Comparison of ENCODE assay signal across 22 cellular contexts in genomic region chr2:195645413-195645812, GRCh38. TPM values are rescaled to one million over a fixed set of nuclear protein-coding genes. Genes with fewer than 3 reads are reported as not detected.
DNase-seq lines count a peak whose midpoint lies in the region; ATAC-seq, FAIRE-seq and TF ChIP-seq lines count a peak whose summit lies in the region.
"Had no signal": no experiment of that assay in that cellular context is flagged by ENCODE, and none has a peak within 500 bp of the region (broad histone marks: within the 10 kb centered on the region; RNA-seq: fewer than 3 reads in every experiment).

No MANE protein-coding gene starts in this region.

- no peak for FAIRE-seq in A549 (lab: Jason Lieb, UNC)
- peak; percentile 80 for FAIRE-seq in kidney (lab: Jason Lieb, UNC)

- no peak for ATAC-seq in A549
- ATAC-seq in DND-41 (ENCODE audit: insufficient read depth, low read depth), result no peak
- no peak for ATAC-seq in HG03097 (IDR thresholded peaks at IDR 0.05; ENCODE audit: low FRiP score, unreplicated experiment)
- ATAC-seq in HG03095 (IDR thresholded peaks at IDR 0.05; ENCODE audit: unreplicated experiment), result no peak
- ATAC-seq in activated T-helper 17 cell treated with anti-CD3 and anti-CD28 coated beads, Interleukin-2, amount 50 U/mL, for 72 hours (replicated peaks), result no peak

- H3K4me3 ChIP-seq in A549 (no peak overlapping the region), DND-41 (ENCODE audit: low read depth in 1 of 2, low read length in 2 of 2) (no peak overlapping the region), kidney (ENCODE audit: low read length in 2 of 2) (no peak overlapping the region)
- H3K4me3 ChIP-seq: HAP-1, SJCRH30 had no signal

- POLR2A ChIA-PET in A549 (lab: Yijun Ruan, JAX), result interaction anchor here (2.1 kb wide), 1 partner anchor 11 kb away, joined by 7 read pairs; the partner anchor contains the start of gene SLC39A10

- no peaks in the 10 kb centered on the region for H4K20me1 ChIP-seq in DND-41 (ENCODE audit: insufficient read depth, low read length)

- no peaks in the 10 kb centered on the region for H3K27me3 ChIP-seq in DND-41 (ENCODE audit: insufficient read depth, low read length, poor library complexity)
- H3K27me3 ChIP-seq: SJCRH30 had no signal

- no peak for TF ChIP-seq EP300 in A549 (IDR thresholded peaks at IDR 0.05)

- H3K79me2 ChIP-seq in DND-41 (ENCODE audit: insufficient read depth, low read length), result no peaks in the 10 kb centered on the region

- H3K4me3 Mint-ChIP-seq in activated T-helper 2 cell treated with anti-CD3 and anti-CD28 coated beads, Interferon-gamma antibody, Interleukin-2, Interleukin-4, amounts not matched to agents 10 μg/mL and 5 μg/mL and 100 μg/mL, durations not matched to agents 14 hours and 24 hours and 36 hours (ENCODE audit: low read depth), result peak overlapping the region; percentile 9
- no peak overlapping the region for H3K4me3 Mint-ChIP-seq in activated T-helper 17 cell treated with anti-CD3 and anti-CD28 coated beads, Interleukin-2, amount 50 U/mL, for 72 hours
- H3K4me3 Mint-ChIP-seq: HFFc6 had no signal

- no peaks in the 10 kb centered on the region for H3K9me3 ChIP-seq in A549
- no peaks in the 10 kb centered on the region for H3K9me3 ChIP-seq in DND-41 (ENCODE audit: insufficient read depth, low read length, severe bottlenecking)
- H3K9me3 ChIP-seq in kidney (ENCODE audit: control insufficient read depth in 1 of 2, low read length in 2 of 2), result no peaks in the 10 kb centered on the region
- H3K9me3 ChIP-seq: HAP-1, SJCRH30 had no signal

- CTCF ChIA-PET in A549 (lab: Yijun Ruan, JAX), result interaction anchor here (0.6 kb wide), 1 partner anchor 10 kb away, joined by 3 read pairs; no protein-coding TSS in a partner anchor

- H3K4me1 ChIP-seq in A549 (peaks cover 9% of the 10 kb centered on the region; the same call in 1 of the 3 replicates), DND-41 (ENCODE audit: insufficient read depth, low read length) (peaks cover 39% of the 10 kb centered on the region), kidney (ENCODE audit: control insufficient read depth in 1 of 2, insufficient read depth in 1 of 2, low read depth in 1 of 2, low read length in 2 of 2) (peaks cover 7 to 10% of the 10 kb centered on the region in 2 donors)
- H3K4me1 ChIP-seq: HAP-1, SJCRH30 had no signal

- WGBS in A549 (ENCODE audit: missing lambda C conversion rate), result 61% methylated on average over 2 of the region's 2 CpGs

- TF ChIP-seq POLR2A in A549 (IDR thresholded peaks at IDR 0.05; ENCODE audit: low read length), result no peak

- DNase-seq in A549 (ENCODE audit: low read depth in 1 of 2, low spot score in 1 of 2) (no peak), DND-41 (no peak), kidney (no peak), SW 1271 (lab: John Stamatoyannopoulos, UW) (no peak)
- no peak for DNase-seq in activated T-helper 2 cell treated with anti-CD3 and anti-CD28 coated beads, Interferon-gamma antibody, Interleukin-2, Interleukin-4, amounts not matched to agents 10 μg/mL and 5 μg/mL and 100 μg/mL, durations not matched to agents 14 hours and 24 hours and 36 hours (ENCODE audit: low spot score)
- DNase-seq: Calu3, DMS153, HFFc6, MV-4-11, NCI-H1105, NCI-H1436 treated with DMSO at 0.1 percent for 48 hours, NCI-H187 treated with DMSO at 0.1 percent for 48 hours, NCI-H2107, NCI-H446, NCI-H524 treated with DMSO at 0.1 percent for 48 hours, NCI-H774, SJCRH30, T-helper 1 cell had no signal

- no peak overlapping the region for H3K27ac Mint-ChIP-seq in activated T-helper 2 cell treated with anti-CD3 and anti-CD28 coated beads, Interferon-gamma antibody, Interleukin-2, Interleukin-4, amounts not matched to agents 10 μg/mL and 5 μg/mL and 100 μg/mL, durations not matched to agents 14 hours and 24 hours and 36 hours
- no peak overlapping the region for H3K27ac Mint-ChIP-seq in activated T-helper 17 cell treated with anti-CD3 and anti-CD28 coated beads, Interleukin-2, amount 50 U/mL, for 72 hours
- H3K27ac Mint-ChIP-seq: HFFc6 had no signal

- peaks cover 14% of the 10 kb centered on the region for H3K4me1 Mint-ChIP-seq in activated T-helper 2 cell treated with anti-CD3 and anti-CD28 coated beads, Interferon-gamma antibody, Interleukin-2, Interleukin-4, amounts not matched to agents 10 μg/mL and 5 μg/mL and 100 μg/mL, durations not matched to agents 14 hours and 24 hours and 36 hours (ENCODE audit: low read depth)
- H3K4me1 Mint-ChIP-seq in activated T-helper 17 cell treated with anti-CD3 and anti-CD28 coated beads, Interleukin-2, amount 50 U/mL, for 72 hours, result no peaks in the 10 kb centered on the region

- no peak for TF ChIP-seq RAD21 in A549 (conservative IDR thresholded peaks at IDR 0.05 in 1 of 2, IDR thresholded peaks at IDR 0.05 in 1 of 2)

- no peaks in the 10 kb centered on the region for H3K36me3 Mint-ChIP-seq in activated T-helper 2 cell treated with anti-CD3 and anti-CD28 coated beads, Interferon-gamma antibody, Interleukin-2, Interleukin-4, amounts not matched to agents 10 μg/mL and 5 μg/mL and 100 μg/mL, durations not matched to agents 14 hours and 24 hours and 36 hours (ENCODE audit: low read depth)
- no peaks in the 10 kb centered on the region for H3K36me3 Mint-ChIP-seq in activated T-helper 17 cell treated with anti-CD3 and anti-CD28 coated beads, Interleukin-2, amount 50 U/mL, for 72 hours (ENCODE audit: low read depth)

- H3K9ac ChIP-seq in DND-41 (ENCODE audit: low read depth, low read length) (peak overlapping the region; percentile 35), kidney (ENCODE audit: low read length in 2 of 2) (no peak overlapping the region)

- no peaks in the 10 kb centered on the region for H3K9me3 Mint-ChIP-seq in activated T-helper 2 cell treated with anti-CD3 and anti-CD28 coated beads, Interferon-gamma antibody, Interleukin-2, Interleukin-4, amounts not matched to agents 10 μg/mL and 5 μg/mL and 100 μg/mL, durations not matched to agents 14 hours and 24 hours and 36 hours
- no peaks in the 10 kb centered on the region for H3K9me3 Mint-ChIP-seq in activated T-helper 17 cell treated with anti-CD3 and anti-CD28 coated beads, Interleukin-2, amount 50 U/mL, for 72 hours
- H3K9me3 Mint-ChIP-seq: HFFc6 had no signal

- no peak for TF ChIP-seq CTCF in A549 (IDR thresholded peaks at IDR 0.05)
- TF ChIP-seq CTCF in DND-41 (IDR thresholded peaks at IDR 0.05; ENCODE audit: borderline replicate concordance, extremely low read depth, low read length, poor library complexity, severe bottlenecking), result no peak
- no peak for TF ChIP-seq CTCF in kidney (IDR thresholded peaks at IDR 0.05; ENCODE audit: borderline replicate concordance, extremely low read depth, insufficient read depth)

- H3K27me3 Mint-ChIP-seq in activated T-helper 2 cell treated with anti-CD3 and anti-CD28 coated beads, Interferon-gamma antibody, Interleukin-2, Interleukin-4, amounts not matched to agents 10 μg/mL and 5 μg/mL and 100 μg/mL, durations not matched to agents 14 hours and 24 hours and 36 hours (ENCODE audit: low read depth), result no peaks in the 10 kb centered on the region
- no peaks in the 10 kb centered on the region for H3K27me3 Mint-ChIP-seq in activated T-helper 17 cell treated with anti-CD3 and anti-CD28 coated beads, Interleukin-2, amount 50 U/mL, for 72 hours

- no peak overlapping the region for H2AFZ ChIP-seq in DND-41 (ENCODE audit: low read depth, low read length)

- intact Hi-C loops in activated T-helper 2 cell treated with anti-CD3 and anti-CD28 coated beads, Interferon-gamma antibody, Interleukin-2, Interleukin-4, amounts not matched to agents 10 μg/mL and 5 μg/mL and 100 μg/mL, durations not matched to agents 14 hours and 24 hours and 36 hours (cut with micrococcal nuclease), result no loop called here
- intact Hi-C loops in kidney (cut with DNase I), result no loop called here

- no peaks in the 10 kb centered on the region for H3K36me3 ChIP-seq in DND-41 (ENCODE audit: insufficient read depth, low read length)
- H3K36me3 ChIP-seq in kidney (ENCODE audit: control insufficient read depth in 1 of 2, insufficient read depth in 2 of 2, low read length in 2 of 2), result no peaks in the 10 kb centered on the region
- H3K36me3 ChIP-seq: HAP-1, SJCRH30 had no signal

- peak overlapping the region; percentile 31; the same call in 1 of the 3 replicates for H3K4me2 ChIP-seq in A549
- H3K4me2 ChIP-seq in DND-41 (ENCODE audit: insufficient read depth, low read length), result peak overlapping the region; percentile 40; the same call in 1 of the 2 replicates

- H3K27ac ChIP-seq in A549 (no peak overlapping the region), DND-41 (ENCODE audit: low read length) (peak overlapping the region; percentile 74), kidney (ENCODE audit: low read depth in 2 of 2, low read length in 2 of 2) (no peak overlapping the region)
- H3K27ac ChIP-seq: SJCRH30 had no signal

TF ChIP-seq in A549, 52 proteins besides CTCF, POLR2A, EP300 and RAD21:
- TF ChIP-seq PBX3 (IDR thresholded peaks at IDR 0.05) (no peak), CBX2 (IDR thresholded peaks at IDR 0.05; ENCODE audit: borderline replicate concordance, low read depth) (no peak)

RNA-seq across cellular contexts. Expression of gene SLC39A10, which starts 11.6 kb away (rescaled TPM):
- polyA plus RNA-seq in A549 (2011; rRNA removed) (34.2 and 42.6 TPM in 2 replicates), A549 (2017; fragmentation: RNase III; extraction: RNeasy Plus Mini Kit Qiagen cat#74134 plus additional on column Dnase treatment) (33.9 to 38.4 TPM (median 36.2 TPM) in 3 replicates), kidney (ENCODE audit: insufficient read depth, low read depth, low replicate concordance) (5.4 TPM)
- polyA plus RNA-seq in A549 (2012; cell fraction: cytosol; rRNA removed), result 6.6 and 7.1 TPM in 2 replicates
- polyA plus RNA-seq in A549 (2012; cell fraction: nucleus; rRNA removed), result 8.0 and 10.7 TPM in 2 replicates
- 46.6 and 53.4 TPM in 2 replicates for polyA minus RNA-seq in A549 (2011; rRNA and poly(A)+ RNA removed)
- 27.2 and 27.6 TPM in 2 replicates for total RNA-seq in activated T-helper 2 cell treated with anti-CD3 and anti-CD28 coated beads, Interferon-gamma antibody, Interleukin-2, Interleukin-4, amounts not matched to agents 10 μg/mL and 5 μg/mL and 100 μg/mL, durations not matched to agents 14 hours and 24 hours and 36 hours
- 36.7 TPM for total RNA-seq in kidney
- 100 to 1,000 TPM in 1 of 2 donors, 10 to 100 TPM in 1; 62.2 to 102 TPM for total RNA-seq in activated T-helper 17 cell treated with anti-CD3 and anti-CD28 coated beads, Interleukin-2, amount 50 U/mL, for 72 hours
